In genomic region chr11:79417069-79417920, GRCh38 we compare ENCODE assay signal across 18 cellular contexts. TPM values are rescaled to one million over a fixed set of nuclear protein-coding genes. Genes with fewer than 3 reads are reported as not detected.
"Had no signal": no experiment of that assay in that cellular context is flagged by ENCODE, and none has a peak within 500 bp of the region (broad histone marks: within the 10 kb centered on the region; RNA-seq: fewer than 3 reads in every experiment).

No MANE protein-coding gene starts in this region.

- DNase-seq: activated CD4-positive, alpha-beta memory T cell treated with anti-CD3 and anti-CD28 coated beads, Interleukin-2, amount 10 ng/mL, durations not matched to agents 7 days and 5 days; activated CD4-positive, alpha-beta T cell treated with anti-CD3 and anti-CD28 coated beads for 36 hours; activated effector memory CD4-positive, alpha-beta T cell treated with Interleukin-2 at 50 U/mL for 16 hours; activated T-cell treated with anti-CD3 and anti-CD28 coated beads, Interleukin-2, amount 50 U/mL, for 4 hours; adrenal gland; caudate nucleus; colonic mucosa; foreskin melanocyte; head of caudate nucleus; left cardiac atrium; mucosa of descending colon; naive thymus-derived CD4-positive, alpha-beta T cell; pancreas; stimulated activated CD4-positive, alpha-beta T cell treated with anti-CD3 and anti-CD28 coated beads, Interleukin-2, amount 100 ng/mL, for 48 hours; T-helper 17 cell had no signal

- H3K36me3 ChIP-seq: adrenal gland, colonic mucosa, pancreas had no signal

- H3K36me3 Mint-ChIP-seq: activated naive CD4-positive, alpha-beta T cell treated with anti-CD3 and anti-CD28 coated beads, Interleukin-2, amount 50 U/mL, for 24 hours; naive thymus-derived CD4-positive, alpha-beta T cell; stimulated activated memory B cell treated with anti-CD40 and anti-IgM and Interleukin-4, amounts not matched to agents 10 μg/mL and 1 μg/mL and 100 μg/mL, for 72 hours had no signal

- H3K27ac Mint-ChIP-seq: activated CD4-positive, alpha-beta memory T cell treated with anti-CD3 and anti-CD28 coated beads, Interleukin-2, amount 10 ng/mL, durations not matched to agents 7 days and 5 days; activated CD4-positive, alpha-beta T cell treated with anti-CD3 and anti-CD28 coated beads for 36 hours; activated naive CD4-positive, alpha-beta T cell treated with anti-CD3 and anti-CD28 coated beads, Interleukin-2, amount 50 U/mL, for 24 hours; naive thymus-derived CD4-positive, alpha-beta T cell; stimulated activated memory B cell treated with anti-CD40 and anti-IgM and Interleukin-4, amounts not matched to agents 10 μg/mL and 1 μg/mL and 100 μg/mL, for 72 hours; T-helper 17 cell had no signal

- H3K27me3 ChIP-seq: adrenal gland, colonic mucosa, pancreas had no signal

- H3K4me1 ChIP-seq: colonic mucosa, pancreas had no signal

- H3K27ac ChIP-seq: adrenal gland, colonic mucosa, pancreas had no signal

- H3K27me3 Mint-ChIP-seq: activated CD4-positive, alpha-beta memory T cell treated with anti-CD3 and anti-CD28 coated beads, Interleukin-2, amount 10 ng/mL, durations not matched to agents 7 days and 5 days had no signal

- ATAC-seq: activated CD4-positive, alpha-beta T cell treated with anti-CD3 and anti-CD28 coated beads for 36 hours; activated T-cell treated with anti-CD3 and anti-CD28 coated beads, Interleukin-2, amount 50 U/mL, for 4 hours; left cardiac atrium; mucosa of descending colon; naive thymus-derived CD4-positive, alpha-beta T cell; pancreas; stimulated activated memory B cell treated with anti-CD40 and anti-IgM and Interleukin-4, amounts not matched to agents 10 μg/mL and 1 μg/mL and 100 μg/mL, for 72 hours; T-helper 17 cell had no signal

- H3K4me3 ChIP-seq: adrenal gland, colonic mucosa, mucosa of descending colon, pancreas had no signal

- H3K4me1 Mint-ChIP-seq: activated CD4-positive, alpha-beta memory T cell treated with anti-CD3 and anti-CD28 coated beads, Interleukin-2, amount 10 ng/mL, durations not matched to agents 7 days and 5 days; activated CD4-positive, alpha-beta T cell treated with anti-CD3 and anti-CD28 coated beads for 36 hours; activated naive CD4-positive, alpha-beta T cell treated with anti-CD3 and anti-CD28 coated beads, Interleukin-2, amount 50 U/mL, for 24 hours; naive thymus-derived CD4-positive, alpha-beta T cell; T-helper 17 cell had no signal

- H3K9me3 Mint-ChIP-seq: activated CD4-positive, alpha-beta memory T cell treated with anti-CD3 and anti-CD28 coated beads, Interleukin-2, amount 10 ng/mL, durations not matched to agents 7 days and 5 days; activated naive CD4-positive, alpha-beta T cell treated with anti-CD3 and anti-CD28 coated beads, Interleukin-2, amount 50 U/mL, for 24 hours; activated T-cell treated with anti-CD3 and anti-CD28 coated beads, Interleukin-2, amount 50 U/mL, for 4 hours; stimulated activated memory B cell treated with anti-CD40 and anti-IgM and Interleukin-4, amounts not matched to agents 10 μg/mL and 1 μg/mL and 100 μg/mL, for 72 hours had no signal

- H3K4me3 Mint-ChIP-seq: activated CD4-positive, alpha-beta memory T cell treated with anti-CD3 and anti-CD28 coated beads, Interleukin-2, amount 10 ng/mL, durations not matched to agents 7 days and 5 days; activated CD4-positive, alpha-beta T cell treated with anti-CD3 and anti-CD28 coated beads for 36 hours; activated naive CD4-positive, alpha-beta T cell treated with anti-CD3 and anti-CD28 coated beads, Interleukin-2, amount 50 U/mL, for 24 hours; activated T-cell treated with anti-CD3 and anti-CD28 coated beads, Interleukin-2, amount 50 U/mL, for 4 hours; naive thymus-derived CD4-positive, alpha-beta T cell; stimulated activated memory B cell treated with anti-CD40 and anti-IgM and Interleukin-4, amounts not matched to agents 10 μg/mL and 1 μg/mL and 100 μg/mL, for 72 hours; T-helper 17 cell had no signal

- H3K9me3 ChIP-seq: adrenal gland, colonic mucosa, mucosa of descending colon, pancreas had no signal

RNA-seq across cellular contexts. Expression of gene TENM4, which starts 23.5 kb away (rescaled TPM):
- total RNA-seq: activated CD4-positive, alpha-beta memory T cell treated with anti-CD3 and anti-CD28 coated beads, Interleukin-2, amount 10 ng/mL, durations not matched to agents 7 days and 5 days; activated CD4-positive, alpha-beta T cell treated with anti-CD3 and anti-CD28 coated beads for 36 hours; lung microvascular endothelial cell had no signal
- polyA plus RNA-seq: naive thymus-derived CD4-positive, alpha-beta T cell had no signal
